13 cellular contexts compared by ENCODE assay signal in genomic region chr13:66468656-66469055, GRCh38.
"Had no signal": no experiment of that assay in that cellular context is flagged by ENCODE, and none has a peak within 500 bp of the region (broad histone marks: within the 10 kb centered on the region; RNA-seq: fewer than 3 reads in every experiment).

No MANE protein-coding gene starts in this region.

- H3K36me3 ChIP-seq: gastroesophageal sphincter, left lung, lower lobe of right lung, right atrium auricular region, sigmoid colon had no signal

- H3K4me1 ChIP-seq: gastroesophageal sphincter, left lung, lower lobe of right lung, right atrium auricular region, sigmoid colon had no signal

- H3K4me3 ChIP-seq: gastroesophageal sphincter, left lung, lower lobe of right lung, right atrium auricular region, sigmoid colon had no signal

- H3K9me3 ChIP-seq: gastroesophageal sphincter, left lung, lower lobe of right lung, right atrium auricular region, sigmoid colon had no signal

- DNase-seq: dermis blood vessel endothelial cell; erythroblast; glutamatergic neuron; left lung; lower lobe of right lung; natural killer cell; sigmoid colon; small intestine; stimulated activated CD4-positive, alpha-beta T cell treated with anti-CD3 and anti-CD28 coated beads, Interleukin-12 subunit alpha, Interleukin-12 subunit beta, amount 100 ng/mL, for 4 hours; stimulated activated naive CD4-positive, alpha-beta T cell; trophoblast cell had no signal

- ATAC-seq: gastroesophageal sphincter, left lung, lower lobe of right lung, natural killer cell had no signal

- H3K27me3 ChIP-seq: gastroesophageal sphincter, left lung, right atrium auricular region, sigmoid colon had no signal
